Comparison of ENCODE assay signal across 1 cellular context in genomic region chr6:52511572-52512151, GRCh38.
TF ChIP-seq lines count a peak whose summit lies in the region.

No MANE protein-coding gene starts in this region.

TF ChIP-seq in K562, 482 proteins besides CTCF, POLR2A, EP300 and RAD21 (continued from another document and continues in another):
- no peak for TF ChIP-seq ELK3 (CRISPR knock-in tag; IDR thresholded peaks at IDR 0.05)
- TF ChIP-seq SMARCA5 (IDR thresholded peaks at IDR 0.05), result no peak
- TF ChIP-seq ARID4B (CRISPR knock-in tag; IDR thresholded peaks at IDR 0.05), result no peak
- no peak for TF ChIP-seq RBM15 (IDR thresholded peaks at IDR 0.05; ENCODE audit: insufficient read depth, low read length)
- TF ChIP-seq CBFB (CRISPR knock-in tag; IDR thresholded peaks at IDR 0.05), result no peak
- TF ChIP-seq ZNF707 (CRISPR knock-in tag; conservative IDR thresholded peaks at IDR 0.05), result no peak
- no peak for TF ChIP-seq CCNT2 (IDR thresholded peaks at IDR 0.05; ENCODE audit: borderline replicate concordance, extremely low read depth, insufficient read length, low read depth, low read length)
- no peak for TF ChIP-seq HOMEZ (CRISPR knock-in tag; IDR thresholded peaks at IDR 0.05)
- no peak for TF ChIP-seq ZNF212 (CRISPR knock-in tag; IDR thresholded peaks at IDR 0.05)
- TF ChIP-seq KLF1 (tag; IDR thresholded peaks at IDR 0.05), result no peak
- TF ChIP-seq ZHX1 (conservative IDR thresholded peaks at IDR 0.05; ENCODE audit: low read length), result no peak
- no peak for TF ChIP-seq HMGN3 (IDR thresholded peaks at IDR 0.05; ENCODE audit: borderline replicate concordance, extremely low read depth, insufficient read length, low read depth, low read length)
- no peak for TF ChIP-seq MBD1 (CRISPR knock-in tag; IDR thresholded peaks at IDR 0.05)
- TF ChIP-seq MYC (IDR thresholded peaks at IDR 0.05; ENCODE audit: low read depth, low read length), result no peak
- TF ChIP-seq MYC (CRISPR knock-in tag; IDR thresholded peaks at IDR 0.05; ENCODE audit: borderline replicate concordance, low read depth), result no peak
- TF ChIP-seq HINFP (tag; conservative IDR thresholded peaks at IDR 0.05; ENCODE audit: low read depth), result no peak
- no peak for TF ChIP-seq ELF1 (tag; IDR thresholded peaks at IDR 0.05)
- no peak for TF ChIP-seq IRF9 (tag; IDR thresholded peaks at IDR 0.05)
- no peak for TF ChIP-seq ZNF408 (CRISPR knock-in tag; IDR thresholded peaks at IDR 0.05; ENCODE audit: low read depth)
- no peak for TF ChIP-seq TEAD2 (tag; IDR thresholded peaks at IDR 0.05)
- no peak for TF ChIP-seq ATF1 (CRISPR knock-in tag; IDR thresholded peaks at IDR 0.05)
- TF ChIP-seq ATF1 (tag; IDR thresholded peaks at IDR 0.05), result peak; percentile 38; the same call in 1 of the 2 replicates
- no peak for TF ChIP-seq RB1 (IDR thresholded peaks at IDR 0.05; ENCODE audit: low read depth)
- no peak for TF ChIP-seq MEF2D (tag; conservative IDR thresholded peaks at IDR 0.05; ENCODE audit: low read depth)
- TF ChIP-seq BRD9 (IDR thresholded peaks at IDR 0.05; ENCODE audit: low read depth, partially characterized antibody), result no peak
- TF ChIP-seq MIER1 (IDR thresholded peaks at IDR 0.05; ENCODE audit: low read depth), result no peak
- no peak for TF ChIP-seq ZNF174 (CRISPR knock-in tag; IDR thresholded peaks at IDR 0.05)
- no peak for TF ChIP-seq ZNF449 (CRISPR knock-in tag; IDR thresholded peaks at IDR 0.05)
- no peak for TF ChIP-seq SMAD2 (IDR thresholded peaks at IDR 0.05; ENCODE audit: low read depth, low read length)
- no peak for TF ChIP-seq FOXK2 (conservative IDR thresholded peaks at IDR 0.05 in 1 of 2, IDR thresholded peaks at IDR 0.05 in 1 of 2; ENCODE audit: low read depth in 2 of 2)
- TF ChIP-seq FOXJ3 (CRISPR knock-in tag; IDR thresholded peaks at IDR 0.05), result no peak
- TF ChIP-seq E4F1 (CRISPR knock-in tag; IDR thresholded peaks at IDR 0.05; ENCODE audit: borderline replicate concordance), result no peak
- 0 out of 2 replicates have a peak, but pooled peaks have one; percentile 42 for TF ChIP-seq ZNF584 (CRISPR knock-in tag; IDR thresholded peaks at IDR 0.05; ENCODE audit: low read depth)
- no peak for TF ChIP-seq KLF6 (CRISPR knock-in tag; IDR thresholded peaks at IDR 0.05; ENCODE audit: borderline replicate concordance)
- TF ChIP-seq ZNF766 (CRISPR knock-in tag; conservative IDR thresholded peaks at IDR 0.05), result no peak; the same call in 1 of the 2 replicates
- no peak for TF ChIP-seq ZNF24 (IDR thresholded peaks at IDR 0.05)
- no peak for TF ChIP-seq LCOR (CRISPR knock-in tag; IDR thresholded peaks at IDR 0.05)
- peak; percentile 60 for TF ChIP-seq JUN (IDR thresholded peaks at IDR 0.05; ENCODE audit: borderline replicate concordance, low read depth, low read length)
- no peak for TF ChIP-seq JUN (CRISPR knock-in tag; IDR thresholded peaks at IDR 0.05; ENCODE audit: borderline replicate concordance)
- TF ChIP-seq ZNF551 (CRISPR knock-in tag; IDR thresholded peaks at IDR 0.05), result no peak
- TF ChIP-seq ADNP (tag; IDR thresholded peaks at IDR 0.05), result no peak
- TF ChIP-seq SMAD1 (IDR thresholded peaks at IDR 0.05; ENCODE audit: low read depth, low read length, partially characterized antibody), result no peak
- no peak for TF ChIP-seq WHSC1 (IDR thresholded peaks at IDR 0.05; ENCODE audit: low read length)
- no peak for TF ChIP-seq TRIM24 (IDR thresholded peaks at IDR 0.05)
- TF ChIP-seq ZNF23 (CRISPR knock-in tag; IDR thresholded peaks at IDR 0.05), result no peak
- TF ChIP-seq ZNF431 (CRISPR knock-in tag; IDR thresholded peaks at IDR 0.05), result no peak
- TF ChIP-seq ZFP30 (CRISPR knock-in tag; IDR thresholded peaks at IDR 0.05; ENCODE audit: borderline replicate concordance), result no peak
- TF ChIP-seq ZNF384 (IDR thresholded peaks at IDR 0.05; ENCODE audit: low read depth, low read length), result no peak
- TF ChIP-seq SLC30A9 (CRISPR knock-in tag; IDR thresholded peaks at IDR 0.05), result no peak
- no peak for TF ChIP-seq ZNF274 (IDR thresholded peaks at IDR 0.05; ENCODE audit: borderline replicate concordance, low read depth, low read length)
- TF ChIP-seq SIN3B (IDR thresholded peaks at IDR 0.05; ENCODE audit: low read depth), result no peak
- no peak for TF ChIP-seq ZSCAN32 (CRISPR knock-in tag; IDR thresholded peaks at IDR 0.05)
- TF ChIP-seq ZNF668 (CRISPR knock-in tag; IDR thresholded peaks at IDR 0.05), result no peak
